8 cellular contexts compared by ENCODE assay signal in genomic region chr1:203796223-203796747, GRCh38. TPM values are rescaled to one million over a fixed set of nuclear protein-coding genes. Genes with fewer than 3 reads are reported as not detected.
DNase-seq lines count a peak whose midpoint lies in the region; TF ChIP-seq lines count a peak whose summit lies in the region.

No MANE protein-coding gene starts in this region.

- 5% methylated on average over 14 of the region's 14 CpGs for WGBS in HUES64
- WGBS in esophagus, 2 donors, result 1% methylated on average over 14 of the region's 14 CpGs
- WGBS in urinary bladder, result 1% methylated on average over 14 of the region's 14 CpGs

- H3K36me3 ChIP-seq in HUES64 (ENCODE audit: insufficient read depth, low read length) (peaks cover 40% of the 10 kb centered on the region), esophagus (ENCODE audit: control insufficient read depth in 2 of 2, insufficient read depth in 2 of 2, low read length in 1 of 2) (no peaks in the 10 kb centered on the region), urinary bladder (ENCODE audit: insufficient read depth) (peaks cover 1% of the 10 kb centered on the region)

- H3K4me1 ChIP-seq in HUES64 (ENCODE audit: insufficient read depth, low read length) (peaks cover 17% of the 10 kb centered on the region), esophagus (ENCODE audit: control insufficient read depth in 2 of 2, insufficient read depth in 2 of 2, low read length in 1 of 2) (peaks cover 0 to 3% of the 10 kb centered on the region in 2 donors), urinary bladder (ENCODE audit: insufficient read depth) (peaks cover 3% of the 10 kb centered on the region)

- peak overlapping the region; percentile 99 for H3K27ac Mint-ChIP-seq in nephron progenitor cell

- peaks cover 29% of the 10 kb centered on the region for H3K4me1 Mint-ChIP-seq in nephron progenitor cell

- TF ChIP-seq CTCF in nephron progenitor cell (IDR thresholded peaks at IDR 0.05), result no peak

- H3K4me3 ChIP-seq in HUES64 (ENCODE audit: low read length) (peak overlapping the region; percentile 80), esophagus (ENCODE audit: low read depth in 1 of 2, low read length in 2 of 2) (peak overlapping the region; percentile 63 to 93), urinary bladder (ENCODE audit: low read depth, low read length) (peak overlapping the region; percentile 67)

- no peaks in the 10 kb centered on the region; the same call in 1 of the 2 replicates for H3K9me3 ChIP-seq in HUES64 (ENCODE audit: insufficient read depth, low read depth, low read length)
- no peaks in the 10 kb centered on the region for H3K9me3 ChIP-seq in esophagus (ENCODE audit: control insufficient read depth in 2 of 2, insufficient read depth in 1 of 2, low read depth in 1 of 2, low read length in 1 of 2)

- H3K27me3 ChIP-seq in HUES64 (ENCODE audit: insufficient read depth, low read length) (no peaks in the 10 kb centered on the region), esophagus (ENCODE audit: control insufficient read depth in 1 of 2, insufficient read depth in 2 of 2, low read length in 2 of 2) (no peaks in the 10 kb centered on the region)

- H3K9ac ChIP-seq in HUES64 (ENCODE audit: low read depth, low read length), result peak overlapping the region; percentile 98

- H3K9me3 Mint-ChIP-seq in nephron progenitor cell, result peaks cover 54% of the 10 kb centered on the region

- peak overlapping the region; percentile 100 for H3K27ac ChIP-seq in HUES64 (ENCODE audit: low read depth, low read length)
- H3K27ac ChIP-seq in esophagus (ENCODE audit: low read depth in 2 of 2, low read length in 1 of 2), result peak overlapping the region; percentile 90 to 92
- peak overlapping the region; percentile 95 for H3K27ac ChIP-seq in urinary bladder (ENCODE audit: low read depth)

- H3K36me3 Mint-ChIP-seq in nephron progenitor cell (ENCODE audit: low read depth), result peaks cover 60% of the 10 kb centered on the region

- H3K4me3 Mint-ChIP-seq in nephron progenitor cell, result peak overlapping the region; percentile 95

- peaks cover 2% of the 10 kb centered on the region for H3K27me3 Mint-ChIP-seq in nephron progenitor cell (ENCODE audit: low read depth, poor library complexity)

- DNase-seq in SHP77 (lab: John Stamatoyannopoulos, UW) (peak; percentile 40 to 42), SHP77 treated with DMSO at 0.1 percent for 48 hours (lab: John Stamatoyannopoulos, UW) (no peak), nephron progenitor cell (no peak), ecto neural progenitor cell (ENCODE audit: low spot score) (no peak)
- peak; percentile 37 to 51 for DNase-seq in activated CD4-positive, alpha-beta T cell treated with anti-CD3 and anti-CD28 coated beads, Interleukin-2, amount 50 U/mL, for 48 hours

RNA-seq across cellular contexts. Expression of gene ZBED6, which starts 0.9 kb away (rescaled TPM):
- 3.5 TPM for polyA plus RNA-seq in HUES64 (2013, experiment 1 of 2)
- polyA plus RNA-seq in HUES64 (2013, experiment 2 of 2), result 3.2 TPM
- polyA plus RNA-seq in esophagus (1 to 10 TPM in 1 of 2 donors, under 1 TPM in 1; 0.86 to 1.8 TPM), urinary bladder (3.0 TPM)
- total RNA-seq in urinary bladder, result 30.8 TPM

RNA-seq across cellular contexts. Expression of gene ZC3H11A, which starts 0.9 kb away (rescaled TPM):
- polyA plus RNA-seq in HUES64 (2013, experiment 1 of 2), result 47.3 TPM
- polyA plus RNA-seq in HUES64 (2013, experiment 2 of 2), result 52.0 TPM
- polyA plus RNA-seq in esophagus (10 to 100 TPM; 35.8 to 38.3 TPM), urinary bladder (43.1 TPM)
- total RNA-seq in urinary bladder, result 137 TPM

RNA-seq across cellular contexts. Expression of gene LAX1, which starts 31.3 kb away (rescaled TPM):
- polyA plus RNA-seq in HUES64 (2013, experiment 1 of 2), result not detected
- not detected for polyA plus RNA-seq in HUES64 (2013, experiment 2 of 2)
- polyA plus RNA-seq in esophagus (under 1 TPM; 0.14 to 0.16 TPM), urinary bladder (0.51 TPM)
- 0.42 TPM for total RNA-seq in urinary bladder

Comparison
In these comparisons a context has a peak if more than half of its experiments do, and no peak if none do; other contexts are left out.
1. DNase-seq: peak in SHP77 (2 of 2) and activated CD4-positive, alpha-beta T cell treated with anti-CD3 and anti-CD28 coated beads, Interleukin-2, amount 50 U/mL, for 48 hours (2 of 2); none in SHP77 treated with DMSO at 0.1 percent for 48 hours (single experiment), nephron progenitor cell (single experiment) and ecto neural progenitor cell (single experiment).
2. Peak in every context shown above with its lines, with median percentiles within 50 percentile points of each other: H3K27ac ChIP-seq and H3K4me3 ChIP-seq.